Comparison of ENCODE assay signal across 27 cellular contexts in genomic region chr12:113611652-113612051, GRCh38.
"Had no signal": no experiment of that assay in that cellular context is flagged by ENCODE, and none has a peak within 500 bp of the region (broad histone marks: within the 10 kb centered on the region; RNA-seq: fewer than 3 reads in every experiment).

No MANE protein-coding gene starts in this region.

- H3K4me1 Mint-ChIP-seq: activated CD4-positive, alpha-beta T cell treated with anti-CD3 and anti-CD28 coated beads, Interleukin-2, amount 10 ng/mL, durations not matched to agents 24 days and 14 days had no signal

- H3K4me3 ChIP-seq: adrenal gland, body of pancreas, breast epithelium, MG63 had no signal

- H3K27ac ChIP-seq: adrenal gland, body of pancreas, breast epithelium, WERI-Rb-1 had no signal

- H3K4me3 Mint-ChIP-seq: activated CD4-positive, alpha-beta T cell treated with anti-CD3 and anti-CD28 coated beads, Interleukin-2, amount 10 ng/mL, durations not matched to agents 24 days and 14 days; activated CD8-positive, alpha-beta T cell treated with anti-CD3 and anti-CD28 coated beads, Interleukin-2, amount 10 ng/mL, durations not matched to agents 7 days and 5 days; activated naive CD4-positive, alpha-beta T cell treated with anti-CD3 and anti-CD28 coated beads for 36 hours; activated T-cell treated with anti-CD3 and anti-CD28 coated beads, Interleukin-2, amount 50 U/mL, for 24 hours had no signal

- DNase-seq: activated CD4-positive, alpha-beta T cell treated with anti-CD3 and anti-CD28 coated beads, Interleukin-2, amount 10 ng/mL, durations not matched to agents 24 days and 14 days; activated CD4-positive, alpha-beta T cell treated with anti-CD3 and anti-CD28 coated beads, Interleukin-2, amount 50 U/mL, for 4 hours; activated CD8-positive, alpha-beta T cell treated with anti-CD3 and anti-CD28 coated beads, Interleukin-2, amount 10 ng/mL, durations not matched to agents 7 days and 5 days; activated gamma-delta T cell; activated naive CD4-positive, alpha-beta T cell treated with anti-CD3 and anti-CD28 coated beads for 36 hours; activated T-cell treated with anti-CD3 and anti-CD28 coated beads, Interleukin-2, amount 50 U/mL, for 24 hours; adrenal gland; body of pancreas; Kasumi-1; MG63; NCI-H1048; NCI-H1105 treated with DMSO at 0.1 percent for 48 hours; NCI-H1436; NCI-H1694; NCI-H1930; NCI-H345; NCI-H524 treated with DMSO at 0.1 percent for 48 hours; Right ventricle myocardium superior; SW 1271; T-helper 1 cell; T-helper 2 cell; T1000; WERI-Rb-1 had no signal

- H3K9me3 ChIP-seq: adrenal gland, body of pancreas, MG63 had no signal

- H3K4me1 ChIP-seq: adrenal gland, body of pancreas, breast epithelium had no signal

- H3K9me3 Mint-ChIP-seq: activated CD4-positive, alpha-beta T cell treated with anti-CD3 and anti-CD28 coated beads, Interleukin-2, amount 10 ng/mL, durations not matched to agents 24 days and 14 days; activated naive CD4-positive, alpha-beta T cell treated with anti-CD3 and anti-CD28 coated beads for 36 hours had no signal

- H3K36me3 ChIP-seq: adrenal gland, breast epithelium, MG63, WERI-Rb-1 had no signal

- H3K27ac Mint-ChIP-seq: activated CD4-positive, alpha-beta T cell treated with anti-CD3 and anti-CD28 coated beads, Interleukin-2, amount 10 ng/mL, durations not matched to agents 24 days and 14 days; activated CD8-positive, alpha-beta T cell treated with anti-CD3 and anti-CD28 coated beads, Interleukin-2, amount 10 ng/mL, durations not matched to agents 7 days and 5 days; activated naive CD4-positive, alpha-beta T cell treated with anti-CD3 and anti-CD28 coated beads for 36 hours; activated naive CD4-positive, alpha-beta T cell treated with anti-CD3 and anti-CD28 coated beads, Interleukin-2, amount 50 U/mL, for 72 hours; activated T-cell treated with anti-CD3 and anti-CD28 coated beads, Interleukin-2, amount 50 U/mL, for 24 hours; activated T-helper 2 cell treated with anti-CD3 and anti-CD28 coated beads, Interferon-gamma antibody, Interleukin-2, Interleukin-4, amounts not matched to agents 10 μg/mL and 5 μg/mL and 100 μg/mL, durations not matched to agents 14 hours and 24 hours and 36 hours had no signal

- ATAC-seq: activated CD8-positive, alpha-beta T cell treated with anti-CD3 and anti-CD28 coated beads, Interleukin-2, amount 10 ng/mL, durations not matched to agents 7 days and 5 days; activated naive CD4-positive, alpha-beta T cell treated with anti-CD3 and anti-CD28 coated beads, Interleukin-2, amount 50 U/mL, for 72 hours; body of pancreas had no signal

- FAIRE-seq: astrocyte had no signal
